Comparison of ENCODE assay signal across 7 cellular contexts in the genomic region with DNA sequence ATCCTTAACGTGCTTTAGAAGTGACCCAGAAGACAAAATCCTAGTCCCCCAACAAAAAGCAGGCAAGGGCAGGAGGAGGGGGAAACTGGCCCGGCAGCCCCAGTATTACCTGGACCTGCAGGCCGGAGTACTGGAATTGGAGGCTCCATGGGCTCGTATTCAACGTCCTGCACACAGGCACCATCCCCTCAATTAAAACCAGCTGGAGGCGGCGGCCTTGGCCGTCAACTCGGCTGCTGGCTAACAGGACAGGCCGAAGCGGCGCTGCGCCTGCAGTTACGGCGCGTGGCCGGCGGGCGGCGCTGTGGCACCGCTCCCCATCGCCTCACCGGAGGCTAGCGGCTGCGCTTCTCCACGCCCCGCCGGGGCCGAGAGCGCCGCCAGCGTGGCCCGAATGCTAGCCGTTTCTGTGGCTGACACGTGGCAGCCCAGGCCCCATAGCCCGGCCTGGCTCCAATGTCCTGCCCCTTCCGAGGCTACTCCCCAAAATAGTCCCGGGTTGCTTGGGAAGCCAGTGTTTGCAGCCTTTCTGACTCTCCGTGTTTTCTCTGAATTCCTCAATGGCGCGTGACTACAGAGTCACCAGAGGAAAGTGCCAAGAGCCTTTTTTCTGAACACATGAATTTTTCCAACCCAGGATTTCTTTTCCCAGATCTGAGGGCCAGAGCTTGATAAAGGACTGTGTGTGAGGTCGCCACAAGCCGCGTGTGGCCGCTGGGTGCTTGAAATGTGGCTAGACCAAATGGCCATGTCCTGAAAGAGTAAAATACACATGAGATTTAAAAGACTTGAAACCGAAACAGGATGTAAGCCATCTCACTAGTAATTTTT.
DNase-seq lines count a peak whose midpoint lies in the region; ATAC-seq, FAIRE-seq and TF ChIP-seq lines count a peak whose summit lies in the region.

No MANE protein-coding gene starts in this region.

- H2AFZ ChIP-seq in hepatocyte, result peak overlapping the region; percentile 68

- DNase-seq in GM12892 (ENCODE audit: insufficient read length) (peak; percentile 88), NCI-H146 (lab: John Stamatoyannopoulos, UW) (peak; percentile 90), T-helper 2 cell (peak; percentile 57 to 75 (median 64)), astrocyte of the cerebellum (ENCODE audit: low read depth) (peak; percentile 80), hepatocyte (ENCODE audit: low spot score) (peak; percentile 95), retinal pigment epithelial cell (ENCODE audit: low read depth) (peak; percentile 82)

- TF ChIP-seq CTCF in astrocyte of the cerebellum (IDR thresholded peaks at IDR 0.05; ENCODE audit: low read depth, low read length, missing control alignments) (peak; percentile 95), hepatocyte (IDR thresholded peaks at IDR 0.05; ENCODE audit: poor library complexity) (peak; percentile 98), retinal pigment epithelial cell (conservative IDR thresholded peaks at IDR 0.05; ENCODE audit: low read depth, low read length) (peak; percentile 84)

- no peak for TF ChIP-seq POLR2A in GM12892 (IDR thresholded peaks at IDR 0.05; ENCODE audit: low read depth, low read length)

- ATAC-seq in HG02798 (IDR thresholded peaks at IDR 0.05; ENCODE audit: poor library complexity, unreplicated experiment), result peak; percentile 96

- in situ Hi-C loops in astrocyte of the cerebellum (cut with HindIII; ENCODE audit: low sequenced_read_pairs), result no loop called here

- H3K4me3 ChIP-seq in astrocyte of the cerebellum (ENCODE audit: low read depth, low read length) (peak overlapping the region; percentile 26), hepatocyte (peak overlapping the region; percentile 11), retinal pigment epithelial cell (ENCODE audit: low read length) (peak overlapping the region; percentile 74)

- H3K9me2 ChIP-seq in hepatocyte (replicated peaks; ENCODE audit: insufficient read depth), result no peaks in the 10 kb centered on the region

- H3K9me3 ChIP-seq in hepatocyte (ENCODE audit: low read depth), result no peaks in the 10 kb centered on the region

- H3K36me3 ChIP-seq in hepatocyte (replicated peaks; ENCODE audit: insufficient read depth, low read depth), result no peaks in the 10 kb centered on the region

- peaks cover 5% of the 10 kb centered on the region for H3K4me1 ChIP-seq in hepatocyte (ENCODE audit: insufficient read depth)

- no peaks in the 10 kb centered on the region for H3K27me3 ChIP-seq in hepatocyte

- peak overlapping the region; percentile 85 for H3K27ac ChIP-seq in hepatocyte

- FAIRE-seq in GM12892 (lab: Jason Lieb, UNC), result peak; percentile 90

- no peaks in the 10 kb centered on the region for H4K20me1 ChIP-seq in hepatocyte (ENCODE audit: insufficient read depth, poor library complexity, severe bottlenecking)

- H3K4me2 ChIP-seq in hepatocyte, result peak overlapping the region; percentile 70

- 4% methylated on average over 46 of the region's 46 CpGs for WGBS in hepatocyte (ENCODE audit: low lambda C conversion rate, missing lambda C conversion rate)

- H3K79me2 ChIP-seq in hepatocyte, result no peaks in the 10 kb centered on the region

Comparison
In these comparisons a context has a peak if more than half of its experiments do, and no peak if none do; other contexts are left out.
1. Peak in every context shown above with its lines: DNase-seq, ATAC-seq, H3K4me3 ChIP-seq and H3K27ac ChIP-seq.
2. H3K4me3 ChIP-seq: peak in every context shown above with its lines; median percentile 74 in retinal pigment epithelial cell; 26 in astrocyte of the cerebellum; 11 in hepatocyte.